26 cellular contexts compared by ENCODE assay signal in the genomic region with DNA sequence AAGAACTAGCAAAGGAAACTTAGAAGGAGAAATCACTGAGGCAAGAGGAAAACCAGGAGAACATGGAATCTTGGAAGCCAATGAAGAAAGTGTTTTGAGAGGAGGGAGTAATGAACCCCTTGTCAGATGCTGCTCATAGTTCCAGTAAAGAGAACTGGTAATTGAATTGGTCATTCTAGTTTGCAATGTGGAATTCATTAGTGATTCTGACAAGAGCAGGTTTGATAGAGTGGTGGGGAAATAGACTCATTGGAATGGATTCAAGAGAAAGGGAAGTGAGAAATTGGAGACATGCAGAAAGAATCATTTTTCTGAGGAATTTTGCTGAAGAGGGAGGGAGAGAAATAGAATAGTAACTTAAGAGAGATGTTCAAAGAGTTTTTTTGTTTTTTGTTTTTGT.
"Had no signal": no experiment of that assay in that cellular context is flagged by ENCODE, and none has a peak within 500 bp of the region (broad histone marks: within the 10 kb centered on the region; RNA-seq: fewer than 3 reads in every experiment).

No MANE protein-coding gene starts in this region.

- H3K4me1 ChIP-seq: esophagus squamous epithelium, lower lobe of right lung, neural progenitor cell, parathyroid adenoma, right lobe of liver, suprapubic skin, transverse colon, vagina had no signal

- ATAC-seq: effector memory CD8-positive, alpha-beta T cell; left ventricle myocardium superior; lower lobe of right lung; mucosa of descending colon; right lobe of liver; stimulated activated naive CD8-positive, alpha-beta T cell treated with anti-CD3 and anti-CD28 coated beads, Interleukin-15, amount 100 ng/mL, for 72 hours had no signal

- H3K27me3 ChIP-seq: esophagus squamous epithelium, neural progenitor cell, right lobe of liver, suprapubic skin, transverse colon, vagina had no signal

- DNase-seq: cortex of kidney; effector memory CD8-positive, alpha-beta T cell; erythroblast; esophagus squamous epithelium; hypothalamus; immature natural killer cell; islet precursor cell; kidney glomerular epithelial cell; left ventricle myocardium superior; lower lobe of right lung; mucosa of descending colon; naive B cell; right lobe of liver; small intestine; stimulated activated CD4-positive, alpha-beta T cell treated with anti-CD3 and anti-CD28 coated beads, Interleukin-15, amount 100 ng/mL, for 24 hours; stimulated activated CD4-positive, alpha-beta T cell treated with anti-CD3 and anti-CD28 coated beads, Interleukin-2, amount 100 ng/mL, for 48 hours; stimulated activated CD8-positive, alpha-beta memory T cell treated with anti-CD3 and anti-CD28 coated beads, Interleukin-4, amount 100 ng/mL, for 48 hours; stimulated activated naive CD4-positive, alpha-beta T cell; stimulated activated naive CD8-positive, alpha-beta T cell treated with anti-CD3 and anti-CD28 coated beads, Interleukin-15, amount 100 ng/mL, for 72 hours; transverse colon had no signal

- H3K27ac Mint-ChIP-seq: effector memory CD8-positive, alpha-beta T cell; immature natural killer cell; naive B cell; nephron; neural progenitor cell; progenitor cell of endocrine pancreas; stimulated activated naive CD8-positive, alpha-beta T cell treated with anti-CD3 and anti-CD28 coated beads, Interleukin-15, amount 100 ng/mL, for 72 hours had no signal

- H3K4me3 Mint-ChIP-seq: effector memory CD8-positive, alpha-beta T cell; immature natural killer cell; naive B cell; nephron; neural progenitor cell; stimulated activated naive CD8-positive, alpha-beta T cell treated with anti-CD3 and anti-CD28 coated beads, Interleukin-15, amount 100 ng/mL, for 72 hours had no signal

- H3K27ac ChIP-seq: esophagus squamous epithelium, lower lobe of right lung, neural progenitor cell, parathyroid adenoma, right lobe of liver, suprapubic skin, transverse colon, vagina had no signal

- H3K4me3 ChIP-seq: esophagus squamous epithelium, lower lobe of right lung, mucosa of descending colon, neural progenitor cell, right lobe of liver, suprapubic skin, transverse colon, vagina had no signal

- H3K4me1 Mint-ChIP-seq: immature natural killer cell; nephron; stimulated activated naive CD8-positive, alpha-beta T cell treated with anti-CD3 and anti-CD28 coated beads, Interleukin-15, amount 100 ng/mL, for 72 hours had no signal

- H3K36me3 Mint-ChIP-seq: immature natural killer cell, naive B cell, neural progenitor cell had no signal

- H3K36me3 ChIP-seq: esophagus squamous epithelium, lower lobe of right lung, neural progenitor cell, right lobe of liver, suprapubic skin, transverse colon, vagina had no signal

- H3K9me3 ChIP-seq: esophagus squamous epithelium, lower lobe of right lung, mucosa of descending colon, right lobe of liver, suprapubic skin, transverse colon, vagina had no signal

- H3K9me3 Mint-ChIP-seq: effector memory CD8-positive, alpha-beta T cell; immature natural killer cell; naive B cell; nephron; neural progenitor cell; stimulated activated naive CD8-positive, alpha-beta T cell treated with anti-CD3 and anti-CD28 coated beads, Interleukin-15, amount 100 ng/mL, for 72 hours had no signal

- H3K27me3 Mint-ChIP-seq: effector memory CD8-positive, alpha-beta T cell; naive B cell; progenitor cell of endocrine pancreas; stimulated activated naive CD8-positive, alpha-beta T cell treated with anti-CD3 and anti-CD28 coated beads, Interleukin-15, amount 100 ng/mL, for 72 hours had no signal
